19 cellular contexts compared by ENCODE assay signal in genomic region chr10:132245056-132245455, GRCh38. TPM values are rescaled to one million over a fixed set of nuclear protein-coding genes. Genes with fewer than 3 reads are reported as not detected.
DNase-seq lines count a peak whose midpoint lies in the region; ATAC-seq and TF ChIP-seq lines count a peak whose summit lies in the region.
"Had no signal": no experiment of that assay in that cellular context is flagged by ENCODE, and none has a peak within 500 bp of the region (broad histone marks: within the 10 kb centered on the region; RNA-seq: fewer than 3 reads in every experiment).

No MANE protein-coding gene starts in this region.

- H3K36me3 ChIP-seq in HAP-1 (replicated peaks) (no peaks in the 10 kb centered on the region), WERI-Rb-1 (no peaks in the 10 kb centered on the region), mucosa of descending colon (ENCODE audit: low read depth) (no peaks in the 10 kb centered on the region), upper lobe of right lung (no peaks in the 10 kb centered on the region)
- H3K36me3 ChIP-seq: MG63 had no signal

- H3K4me3 ChIP-seq in HAP-1: no peak overlapping the region
- peak overlapping the region; percentile 26 for H3K4me3 ChIP-seq in WERI-Rb-1 (ENCODE audit: low read depth, low read length)
- no peak overlapping the region for H3K4me3 ChIP-seq in mucosa of descending colon
- H3K4me3 ChIP-seq in upper lobe of right lung: no peak overlapping the region
- H3K4me3 ChIP-seq: K562, MG63 had no signal

- peaks cover 22% of the 10 kb centered on the region for H3K9me3 Mint-ChIP-seq in glutamatergic neuron (ENCODE audit: unreplicated experiment)

- peaks cover 30% of the 10 kb centered on the region for H3K4me1 Mint-ChIP-seq in glutamatergic neuron (ENCODE audit: low read depth, unreplicated experiment)

- peaks cover 28% of the 10 kb centered on the region for H3K27me3 Mint-ChIP-seq in glutamatergic neuron (ENCODE audit: unreplicated experiment)
- H3K27me3 Mint-ChIP-seq: CD4-positive, CD25-positive, alpha-beta regulatory T cell had no signal

- 0 out of 2 replicates have a peak, but pooled peaks cover 3% of the 10 kb centered on the region for H3K4me1 ChIP-seq in HAP-1
- peaks cover 6% of the 10 kb centered on the region for H3K4me1 ChIP-seq in mucosa of descending colon (ENCODE audit: low read depth)
- peaks cover 3% of the 10 kb centered on the region for H3K4me1 ChIP-seq in upper lobe of right lung

- H3K27ac ChIP-seq in WERI-Rb-1: peak overlapping the region; percentile 60
- H3K27ac ChIP-seq in upper lobe of right lung: no peak overlapping the region

- no peaks in the 10 kb centered on the region for H3K27me3 ChIP-seq in HAP-1 (ENCODE audit: low read depth)
- peaks cover 9% of the 10 kb centered on the region for H3K27me3 ChIP-seq in WERI-Rb-1 (ENCODE audit: insufficient read depth, low read depth, severe bottlenecking)
- H3K27me3 ChIP-seq in upper lobe of right lung: no peaks in the 10 kb centered on the region
- H3K27me3 ChIP-seq: MG63 had no signal

- in situ Hi-C loops in HAP-1 (cut with MboI; ENCODE audit: low sequenced_read_pairs): no loop called here

- H3K36me3 Mint-ChIP-seq in glutamatergic neuron (ENCODE audit: unreplicated experiment): no peaks in the 10 kb centered on the region
- H3K36me3 Mint-ChIP-seq: CD4-positive, CD25-positive, alpha-beta regulatory T cell had no signal

- TF ChIP-seq CTCF in WERI-Rb-1 (IDR thresholded peaks at IDR 0.05; ENCODE audit: low read depth, low read length) (no peak), glutamatergic neuron (IDR thresholded peaks at IDR 0.05; ENCODE audit: partially characterized antibody, unreplicated experiment) (no peak), mucosa of descending colon (IDR thresholded peaks at IDR 0.05) (no peak), upper lobe of right lung (IDR thresholded peaks at IDR 0.05) (no peak)

- H3K4me3 Mint-ChIP-seq in glutamatergic neuron (ENCODE audit: unreplicated experiment): peak overlapping the region; percentile 9
- H3K4me3 Mint-ChIP-seq: CD4-positive, CD25-positive, alpha-beta regulatory T cell had no signal

- peak overlapping the region; percentile 75 for H3K27ac Mint-ChIP-seq in glutamatergic neuron (ENCODE audit: unreplicated experiment)

- H3K9me3 ChIP-seq in HAP-1 (no peaks in the 10 kb centered on the region), WERI-Rb-1 (ENCODE audit: severe bottlenecking) (no peaks in the 10 kb centered on the region), mucosa of descending colon (no peaks in the 10 kb centered on the region), upper lobe of right lung (no peaks in the 10 kb centered on the region)
- H3K9me3 ChIP-seq: MG63 had no signal

- intact Hi-C loops in mucosa of descending colon (cut with DNase I, micrococcal nuclease) (no loop called here), upper lobe of right lung (cut with DNase I) (no loop called here)

- peak; percentile 25 to 53 for DNase-seq in HAP-1 (ENCODE audit: low spot score in 2 of 2)
- DNase-seq in WERI-Rb-1: peak; percentile 94
- no peak for DNase-seq in glutamatergic neuron
- peak; percentile 66 for DNase-seq in retina
- no peak for DNase-seq in mucosa of descending colon
- no peak for DNase-seq in HuH-7 (ENCODE audit: low spot score)
- no peak for DNase-seq in upper lobe of right lung
- DNase-seq: CD4-positive, CD25-positive, alpha-beta regulatory T cell; DMS 273 treated with DMSO at 0.1 percent for 48 hours; DMS79 treated with DMSO at 0.1 percent for 48 hours; MG63; NCI-H1694 treated with DMSO at 0.1 percent for 48 hours; NCI-H2081 treated with DMSO at 0.1 percent for 48 hours; NCI-H2171 treated with DMSO at 0.1 percent for 48 hours; NCI-H446; NCI-H69; NK-92 treated with Interleukin-12 subunit alpha and Interleukin-12 subunit beta, amount 100 ng/mL, for 24 hours had no signal

- ATAC-seq in mucosa of descending colon (no peak), upper lobe of right lung (no peak)
- ATAC-seq: K562, Panc1 had no signal

RNA-seq across cellular contexts. Expression of gene DPYSL4, which starts 58.3 kb away (rescaled TPM):
- total RNA-seq in glutamatergic neuron (ENCODE audit: unreplicated experiment): 402 TPM
- 1 to 10 TPM in 1 of 3 donors, under 1 TPM in 2; 0.46 to 1.3 (median 0.55) TPM for total RNA-seq in mucosa of descending colon
- total RNA-seq in upper lobe of right lung: 1.7 TPM
- total RNA-seq: K562 had no signal

Comparison
In these comparisons a context has a peak if more than half of its experiments do, and no peak if none do; other contexts are left out.
1. DNase-seq: peak in HAP-1 (2 of 2), WERI-Rb-1 (single experiment) and retina (single experiment); none in glutamatergic neuron (single experiment), mucosa of descending colon (0 of 3), HuH-7 (single experiment) and upper lobe of right lung (single experiment).
2. RNA of gene DPYSL4, which starts 58.3 kb away (total RNA-seq): 402 TPM in glutamatergic neuron (single experiment); 1.7 TPM in upper lobe of right lung (single experiment) and 0.46 to 1.3 TPM in mucosa of descending colon; every median in the first group is over 100 times any median in the second.